ENCODE assay signal across 1 cellular context in the genomic region with DNA sequence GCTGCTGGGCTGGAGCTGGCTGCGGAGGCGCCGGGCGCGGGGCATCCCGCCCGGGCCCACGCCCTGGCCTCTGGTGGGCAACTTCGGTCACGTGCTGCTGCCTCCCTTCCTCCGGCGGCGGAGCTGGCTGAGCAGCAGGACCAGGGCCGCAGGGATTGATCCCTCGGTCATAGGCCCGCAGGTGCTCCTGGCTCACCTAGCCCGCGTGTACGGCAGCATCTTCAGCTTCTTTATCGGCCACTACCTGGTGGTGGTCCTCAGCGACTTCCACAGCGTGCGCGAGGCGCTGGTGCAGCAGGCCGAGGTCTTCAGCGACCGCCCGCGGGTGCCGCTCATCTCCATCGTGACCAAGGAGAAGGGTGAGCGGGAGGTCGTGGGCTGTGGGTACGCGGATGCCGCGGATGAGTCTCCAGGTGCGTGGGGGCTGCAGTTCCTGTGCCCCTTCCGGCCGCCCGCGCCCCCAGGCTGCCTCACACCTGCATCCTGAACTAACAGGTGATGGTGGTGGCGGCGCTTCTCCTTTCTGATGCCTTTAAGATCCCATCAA.
A peak's percentile ranks its signal among the peaks of the same experiment; 100 is the strongest.
TF ChIP-seq lines count a peak whose summit lies in the region.

No MANE protein-coding gene starts in this region.

TF ChIP-seq in K562, 482 proteins besides CTCF, POLR2A, EP300 and RAD21:
- TF ChIP-seq CXXC5 (CRISPR knock-in tag; IDR thresholded peaks at IDR 0.05) = no peak
- no peak for TF ChIP-seq MEIS2 (IDR thresholded peaks at IDR 0.05; ENCODE audit: partially characterized antibody)
- no peak for TF ChIP-seq JUND (IDR thresholded peaks at IDR 0.05; ENCODE audit: borderline replicate concordance, low read depth, low read length)
- no peak for TF ChIP-seq JUND (tag; IDR thresholded peaks at IDR 0.05; ENCODE audit: borderline replicate concordance, low read depth, low read length)
- TF ChIP-seq, protein P1, sequence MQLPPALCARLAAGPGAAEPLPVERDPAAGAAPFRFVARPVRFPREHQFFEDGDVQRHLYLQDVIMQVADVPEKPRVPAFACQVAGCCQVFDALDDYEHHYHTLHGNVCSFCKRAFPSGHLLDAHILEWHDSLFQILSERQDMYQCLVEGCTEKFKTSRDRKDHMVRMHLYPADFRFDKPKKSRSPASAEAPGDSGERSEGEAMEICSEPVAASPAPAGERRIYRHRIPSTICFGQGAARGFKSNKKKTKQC (CRISPR knock-in tag; IDR thresholded peaks at IDR 0.05) = no peak
- no peak for TF ChIP-seq CBX3 (IDR thresholded peaks at IDR 0.05; ENCODE audit: borderline replicate concordance in 1 of 2, low read length in 2 of 2)
- TF ChIP-seq, protein P2, sequence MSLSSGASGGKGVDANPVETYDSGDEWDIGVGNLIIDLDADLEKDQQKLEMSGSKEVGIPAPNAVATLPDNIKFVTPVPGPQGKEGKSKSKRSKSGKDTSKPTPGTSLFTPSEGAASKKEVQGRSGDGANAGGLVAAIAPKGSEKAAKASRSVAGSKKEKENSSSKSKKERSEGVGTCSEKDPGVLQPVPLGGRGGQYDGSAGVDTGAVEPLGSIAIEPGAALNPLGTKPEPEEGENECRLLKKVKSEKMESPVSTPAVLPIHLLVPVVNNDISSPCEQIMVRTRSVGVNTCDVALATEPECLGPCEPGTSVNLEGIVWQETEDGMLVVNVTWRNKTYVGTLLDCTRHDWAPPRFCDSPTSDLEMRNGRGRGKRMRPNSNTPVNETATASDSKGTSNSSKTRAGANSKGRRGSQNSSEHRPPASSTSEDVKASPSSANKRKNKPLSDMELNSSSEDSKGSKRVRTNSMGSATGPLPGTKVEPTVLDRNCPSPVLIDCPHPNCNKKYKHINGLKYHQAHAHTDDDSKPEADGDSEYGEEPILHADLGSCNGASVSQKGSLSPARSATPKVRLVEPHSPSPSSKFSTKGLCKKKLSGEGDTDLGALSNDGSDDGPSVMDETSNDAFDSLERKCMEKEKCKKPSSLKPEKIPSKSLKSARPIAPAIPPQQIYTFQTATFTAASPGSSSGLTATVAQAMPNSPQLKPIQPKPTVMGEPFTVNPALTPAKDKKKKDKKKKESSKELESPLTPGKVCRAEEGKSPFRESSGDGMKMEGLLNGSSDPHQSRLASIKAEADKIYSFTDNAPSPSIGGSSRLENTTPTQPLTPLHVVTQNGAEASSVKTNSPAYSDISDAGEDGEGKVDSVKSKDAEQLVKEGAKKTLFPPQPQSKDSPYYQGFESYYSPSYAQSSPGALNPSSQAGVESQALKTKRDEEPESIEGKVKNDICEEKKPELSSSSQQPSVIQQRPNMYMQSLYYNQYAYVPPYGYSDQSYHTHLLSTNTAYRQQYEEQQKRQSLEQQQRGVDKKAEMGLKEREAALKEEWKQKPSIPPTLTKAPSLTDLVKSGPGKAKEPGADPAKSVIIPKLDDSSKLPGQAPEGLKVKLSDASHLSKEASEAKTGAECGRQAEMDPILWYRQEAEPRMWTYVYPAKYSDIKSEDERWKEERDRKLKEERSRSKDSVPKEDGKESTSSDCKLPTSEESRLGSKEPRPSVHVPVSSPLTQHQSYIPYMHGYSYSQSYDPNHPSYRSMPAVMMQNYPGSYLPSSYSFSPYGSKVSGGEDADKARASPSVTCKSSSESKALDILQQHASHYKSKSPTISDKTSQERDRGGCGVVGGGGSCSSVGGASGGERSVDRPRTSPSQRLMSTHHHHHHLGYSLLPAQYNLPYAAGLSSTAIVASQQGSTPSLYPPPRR (CRISPR knock-in tag; IDR thresholded peaks at IDR 0.05; ENCODE audit: borderline replicate concordance) = no peak
- TF ChIP-seq THRB (CRISPR knock-in tag; conservative IDR thresholded peaks at IDR 0.05) = no peak
- no peak for TF ChIP-seq TOE1 (IDR thresholded peaks at IDR 0.05; ENCODE audit: borderline replicate concordance)
- 0 out of 2 replicates have a peak, but pooled peaks have one; percentile 34 for TF ChIP-seq TOE1 (CRISPR knock-in tag; IDR thresholded peaks at IDR 0.05; ENCODE audit: borderline replicate concordance, low read depth)
- TF ChIP-seq ZKSCAN1 (IDR thresholded peaks at IDR 0.05; ENCODE audit: low read depth, low read length) = no peak
- TF ChIP-seq, protein P3, sequence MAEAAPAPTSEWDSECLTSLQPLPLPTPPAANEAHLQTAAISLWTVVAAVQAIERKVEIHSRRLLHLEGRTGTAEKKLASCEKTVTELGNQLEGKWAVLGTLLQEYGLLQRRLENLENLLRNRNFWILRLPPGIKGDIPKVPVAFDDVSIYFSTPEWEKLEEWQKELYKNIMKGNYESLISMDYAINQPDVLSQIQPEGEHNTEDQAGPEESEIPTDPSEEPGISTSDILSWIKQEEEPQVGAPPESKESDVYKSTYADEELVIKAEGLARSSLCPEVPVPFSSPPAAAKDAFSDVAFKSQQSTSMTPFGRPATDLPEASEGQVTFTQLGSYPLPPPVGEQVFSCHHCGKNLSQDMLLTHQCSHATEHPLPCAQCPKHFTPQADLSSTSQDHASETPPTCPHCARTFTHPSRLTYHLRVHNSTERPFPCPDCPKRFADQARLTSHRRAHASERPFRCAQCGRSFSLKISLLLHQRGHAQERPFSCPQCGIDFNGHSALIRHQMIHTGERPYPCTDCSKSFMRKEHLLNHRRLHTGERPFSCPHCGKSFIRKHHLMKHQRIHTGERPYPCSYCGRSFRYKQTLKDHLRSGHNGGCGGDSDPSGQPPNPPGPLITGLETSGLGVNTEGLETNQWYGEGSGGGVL (CRISPR knock-in tag; IDR thresholded peaks at IDR 0.05) = no peak
- no peak for TF ChIP-seq BRF1 (IDR thresholded peaks at IDR 0.05; ENCODE audit: borderline replicate concordance, extremely low read depth, insufficient read length)
- no peak for TF ChIP-seq U2AF1 (optimal IDR thresholded peaks at IDR 0.05; ENCODE audit: low read depth, low read length)
- TF ChIP-seq, protein P4, sequence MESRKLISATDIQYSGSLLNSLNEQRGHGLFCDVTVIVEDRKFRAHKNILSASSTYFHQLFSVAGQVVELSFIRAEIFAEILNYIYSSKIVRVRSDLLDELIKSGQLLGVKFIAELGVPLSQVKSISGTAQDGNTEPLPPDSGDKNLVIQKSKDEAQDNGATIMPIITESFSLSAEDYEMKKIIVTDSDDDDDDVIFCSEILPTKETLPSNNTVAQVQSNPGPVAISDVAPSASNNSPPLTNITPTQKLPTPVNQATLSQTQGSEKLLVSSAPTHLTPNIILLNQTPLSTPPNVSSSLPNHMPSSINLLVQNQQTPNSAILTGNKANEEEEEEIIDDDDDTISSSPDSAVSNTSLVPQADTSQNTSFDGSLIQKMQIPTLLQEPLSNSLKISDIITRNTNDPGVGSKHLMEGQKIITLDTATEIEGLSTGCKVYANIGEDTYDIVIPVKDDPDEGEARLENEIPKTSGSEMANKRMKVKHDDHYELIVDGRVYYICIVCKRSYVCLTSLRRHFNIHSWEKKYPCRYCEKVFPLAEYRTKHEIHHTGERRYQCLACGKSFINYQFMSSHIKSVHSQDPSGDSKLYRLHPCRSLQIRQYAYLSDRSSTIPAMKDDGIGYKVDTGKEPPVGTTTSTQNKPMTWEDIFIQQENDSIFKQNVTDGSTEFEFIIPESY (CRISPR knock-in tag; IDR thresholded peaks at IDR 0.05) = peak; percentile 66; the same call in 1 of the 2 replicates
- no peak for TF ChIP-seq BHLHE40 (IDR thresholded peaks at IDR 0.05; ENCODE audit: low read length)
- 0 out of 2 replicates have a peak, but pooled peaks have one; percentile 4 for TF ChIP-seq POLR2G (IDR thresholded peaks at IDR 0.05; ENCODE audit: low read depth, low read length)
- 0 out of 2 replicates have a peak, but pooled peaks have one; percentile 2 for TF ChIP-seq L3MBTL2 (IDR thresholded peaks at IDR 0.05)
- TF ChIP-seq IRF2 (CRISPR knock-in tag; IDR thresholded peaks at IDR 0.05) = no peak
- TF ChIP-seq, protein P5, sequence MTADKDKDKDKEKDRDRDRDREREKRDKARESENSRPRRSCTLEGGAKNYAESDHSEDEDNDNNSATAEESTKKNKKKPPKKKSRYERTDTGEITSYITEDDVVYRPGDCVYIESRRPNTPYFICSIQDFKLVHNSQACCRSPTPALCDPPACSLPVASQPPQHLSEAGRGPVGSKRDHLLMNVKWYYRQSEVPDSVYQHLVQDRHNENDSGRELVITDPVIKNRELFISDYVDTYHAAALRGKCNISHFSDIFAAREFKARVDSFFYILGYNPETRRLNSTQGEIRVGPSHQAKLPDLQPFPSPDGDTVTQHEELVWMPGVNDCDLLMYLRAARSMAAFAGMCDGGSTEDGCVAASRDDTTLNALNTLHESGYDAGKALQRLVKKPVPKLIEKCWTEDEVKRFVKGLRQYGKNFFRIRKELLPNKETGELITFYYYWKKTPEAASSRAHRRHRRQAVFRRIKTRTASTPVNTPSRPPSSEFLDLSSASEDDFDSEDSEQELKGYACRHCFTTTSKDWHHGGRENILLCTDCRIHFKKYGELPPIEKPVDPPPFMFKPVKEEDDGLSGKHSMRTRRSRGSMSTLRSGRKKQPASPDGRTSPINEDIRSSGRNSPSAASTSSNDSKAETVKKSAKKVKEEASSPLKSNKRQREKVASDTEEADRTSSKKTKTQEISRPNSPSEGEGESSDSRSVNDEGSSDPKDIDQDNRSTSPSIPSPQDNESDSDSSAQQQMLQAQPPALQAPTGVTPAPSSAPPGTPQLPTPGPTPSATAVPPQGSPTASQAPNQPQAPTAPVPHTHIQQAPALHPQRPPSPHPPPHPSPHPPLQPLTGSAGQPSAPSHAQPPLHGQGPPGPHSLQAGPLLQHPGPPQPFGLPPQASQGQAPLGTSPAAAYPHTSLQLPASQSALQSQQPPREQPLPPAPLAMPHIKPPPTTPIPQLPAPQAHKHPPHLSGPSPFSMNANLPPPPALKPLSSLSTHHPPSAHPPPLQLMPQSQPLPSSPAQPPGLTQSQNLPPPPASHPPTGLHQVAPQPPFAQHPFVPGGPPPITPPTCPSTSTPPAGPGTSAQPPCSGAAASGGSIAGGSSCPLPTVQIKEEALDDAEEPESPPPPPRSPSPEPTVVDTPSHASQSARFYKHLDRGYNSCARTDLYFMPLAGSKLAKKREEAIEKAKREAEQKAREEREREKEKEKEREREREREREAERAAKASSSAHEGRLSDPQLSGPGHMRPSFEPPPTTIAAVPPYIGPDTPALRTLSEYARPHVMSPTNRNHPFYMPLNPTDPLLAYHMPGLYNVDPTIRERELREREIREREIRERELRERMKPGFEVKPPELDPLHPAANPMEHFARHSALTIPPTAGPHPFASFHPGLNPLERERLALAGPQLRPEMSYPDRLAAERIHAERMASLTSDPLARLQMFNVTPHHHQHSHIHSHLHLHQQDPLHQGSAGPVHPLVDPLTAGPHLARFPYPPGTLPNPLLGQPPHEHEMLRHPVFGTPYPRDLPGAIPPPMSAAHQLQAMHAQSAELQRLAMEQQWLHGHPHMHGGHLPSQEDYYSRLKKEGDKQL (CRISPR knock-in tag; IDR thresholded peaks at IDR 0.05; ENCODE audit: borderline replicate concordance) = 0 out of 2 replicates have a peak, but pooled peaks have one; percentile 29
- no peak for TF ChIP-seq NKRF (IDR thresholded peaks at IDR 0.05; ENCODE audit: borderline replicate concordance)
- TF ChIP-seq SAFB (IDR thresholded peaks at IDR 0.05; ENCODE audit: borderline replicate concordance, low read depth, low read length) = no peak
- no peak for TF ChIP-seq FOS (IDR thresholded peaks at IDR 0.05; ENCODE audit: extremely low read depth, insufficient read length)
- TF ChIP-seq ATF3 (IDR thresholded peaks at IDR 0.05) = no peak
- no peak for TF ChIP-seq ATF3 (CRISPR knock-in tag; conservative IDR thresholded peaks at IDR 0.05)
- TF ChIP-seq, protein P6, sequence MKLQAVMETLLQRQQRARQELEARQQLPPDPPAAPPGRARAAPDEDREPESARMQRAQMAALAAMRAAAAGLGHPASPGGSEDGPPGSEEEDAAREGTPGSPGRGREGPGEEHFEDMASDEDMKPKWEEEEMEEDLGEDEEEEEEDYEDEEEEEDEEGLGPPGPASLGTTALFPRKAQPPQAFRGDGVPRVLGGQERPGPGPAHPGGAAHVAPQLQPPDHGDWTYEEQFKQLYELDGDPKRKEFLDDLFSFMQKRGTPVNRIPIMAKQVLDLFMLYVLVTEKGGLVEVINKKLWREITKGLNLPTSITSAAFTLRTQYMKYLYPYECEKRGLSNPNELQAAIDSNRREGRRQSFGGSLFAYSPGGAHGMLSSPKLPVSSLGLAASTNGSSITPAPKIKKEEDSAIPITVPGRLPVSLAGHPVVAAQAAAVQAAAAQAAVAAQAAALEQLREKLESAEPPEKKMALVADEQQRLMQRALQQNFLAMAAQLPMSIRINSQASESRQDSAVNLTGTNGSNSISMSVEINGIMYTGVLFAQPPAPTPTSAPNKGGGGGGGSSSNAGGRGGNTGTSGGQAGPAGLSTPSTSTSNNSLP (IDR thresholded peaks at IDR 0.05; ENCODE audit: borderline replicate concordance, low read depth, low read length) = no peak
